34 cellular contexts compared by ENCODE assay signal in the genomic region with DNA sequence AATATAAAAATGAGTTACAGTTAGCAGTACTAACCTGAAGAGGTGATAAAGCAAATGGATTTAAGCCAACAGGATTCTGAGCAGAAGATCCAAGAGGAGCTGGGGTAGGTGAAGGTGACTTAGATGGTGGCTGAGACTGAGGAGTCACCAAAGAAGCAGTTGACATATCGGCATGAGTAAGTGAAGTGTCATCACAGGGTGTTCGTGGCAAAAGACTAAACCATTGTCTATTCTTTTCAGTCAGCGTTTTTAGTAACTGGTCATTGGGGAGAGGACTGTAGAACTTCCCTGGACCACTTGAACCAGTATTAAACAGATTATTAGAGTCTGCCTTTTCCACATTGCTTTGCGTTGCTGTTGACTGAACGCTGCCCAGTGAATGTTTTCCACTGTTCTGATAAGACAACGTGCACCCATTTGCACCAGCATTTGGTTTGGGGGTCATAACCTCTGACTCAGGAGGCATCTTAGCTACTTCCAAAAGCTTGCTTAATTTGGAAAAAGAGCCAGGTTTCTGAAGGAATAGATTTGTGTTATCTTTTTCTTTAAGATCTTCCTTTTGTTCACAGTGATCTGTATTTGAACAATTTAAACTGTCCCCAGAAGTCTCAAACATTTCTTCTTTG.
DNase-seq lines count a peak whose midpoint lies in the region; ATAC-seq, FAIRE-seq and TF ChIP-seq lines count a peak whose summit lies in the region.
"Had no signal": no experiment of that assay in that cellular context is flagged by ENCODE, and none has a peak within 500 bp of the region (broad histone marks: within the 10 kb centered on the region; RNA-seq: fewer than 3 reads in every experiment).

No MANE protein-coding gene starts in this region.

- H3K4me3 ChIP-seq in breast epithelium = no peak overlapping the region
- no peak overlapping the region for H3K4me3 ChIP-seq in bronchial epithelial cell (ENCODE audit: low read depth, low read length)
- H3K4me3 ChIP-seq in H7 (ENCODE audit: insufficient read depth, low read depth, low read length) = no peak overlapping the region
- H3K4me3 ChIP-seq: coronary artery, esophagus muscularis mucosa, heart right ventricle, sigmoid colon, tibial artery had no signal

- H3K4me1 Mint-ChIP-seq in MCF 10A (ENCODE audit: insufficient read depth, unreplicated experiment) = no peaks in the 10 kb centered on the region
- no peaks in the 10 kb centered on the region for H3K4me1 Mint-ChIP-seq in stimulated activated effector memory CD8-positive, alpha-beta T cell treated with anti-CD3 and anti-CD28 coated beads, Interleukin-12 subunit alpha, Interleukin-12 subunit beta, amount 100 ng/mL, for 72 hours
- H3K4me1 Mint-ChIP-seq: activated naive CD8-positive, alpha-beta T cell treated with anti-CD3 and anti-CD28 coated beads for 36 hours; B cell; H9; mesothelial cell of epicardium; naive B cell; T-cell had no signal

- H3K9me3 ChIP-seq in breast epithelium = no peaks in the 10 kb centered on the region
- H3K9me3 ChIP-seq: esophagus muscularis mucosa, heart right ventricle, neutrophil, sigmoid colon, tibial artery had no signal

- CTCF ChIA-PET in MCF 10A (lab: Yijun Ruan, JAX) = no interaction called here

- POLR2A ChIA-PET in MCF 10A (lab: Yijun Ruan, JAX) = no interaction called here

- TF ChIP-seq CTCF in MCF 10A (IDR thresholded peaks at IDR 0.05; ENCODE audit: unreplicated experiment) (no peak), breast epithelium (IDR thresholded peaks at IDR 0.05) (no peak), bronchial epithelial cell (IDR thresholded peaks at IDR 0.05; ENCODE audit: insufficient read depth, low read length, severe bottlenecking) (no peak)

- intact Hi-C loops in MCF 10A (cut with micrococcal nuclease) = no loop called here
- intact Hi-C loops in breast epithelium (cut with DNase I; ENCODE audit: low total_unique reads) = no loop called here

- H3K27me3 ChIP-seq in breast epithelium (no peaks in the 10 kb centered on the region), bronchial epithelial cell (ENCODE audit: control insufficient read depth, insufficient read depth, low read length) (no peaks in the 10 kb centered on the region), H7 (ENCODE audit: control insufficient read depth, insufficient read depth, low read length) (no peaks in the 10 kb centered on the region)
- H3K27me3 ChIP-seq: esophagus muscularis mucosa, foreskin keratinocyte, heart right ventricle, neutrophil, sigmoid colon, tibial artery had no signal

- no peak overlapping the region for H3K27ac ChIP-seq in breast epithelium
- H3K27ac ChIP-seq: coronary artery, esophagus muscularis mucosa, foreskin keratinocyte, heart right ventricle, neutrophil, sigmoid colon, tibial artery had no signal

- peaks cover 37% of the 10 kb centered on the region for H3K36me3 Mint-ChIP-seq in MCF 10A (ENCODE audit: insufficient read depth, unreplicated experiment)
- peaks cover 19% of the 10 kb centered on the region for H3K36me3 Mint-ChIP-seq in stimulated activated effector memory CD8-positive, alpha-beta T cell treated with anti-CD3 and anti-CD28 coated beads, Interleukin-12 subunit alpha, Interleukin-12 subunit beta, amount 100 ng/mL, for 72 hours

- H3K27me3 Mint-ChIP-seq in MCF 10A (ENCODE audit: insufficient read depth, unreplicated experiment) = no peaks in the 10 kb centered on the region
- H3K27me3 Mint-ChIP-seq: activated naive CD8-positive, alpha-beta T cell treated with anti-CD3 and anti-CD28 coated beads for 36 hours; B cell; effector memory CD8-positive, alpha-beta T cell; naive B cell; T-cell had no signal

- H3K36me3 ChIP-seq in breast epithelium = no peaks in the 10 kb centered on the region
- H3K36me3 ChIP-seq in bronchial epithelial cell (ENCODE audit: control insufficient read depth, insufficient read depth, low read length) = peaks cover 5% of the 10 kb centered on the region
- peaks cover 5% of the 10 kb centered on the region for H3K36me3 ChIP-seq in H7 (replicated peaks; ENCODE audit: control insufficient read depth, insufficient read depth, low read length)

- no peaks in the 10 kb centered on the region for H3K4me1 ChIP-seq in breast epithelium
- H3K4me1 ChIP-seq: esophagus muscularis mucosa, foreskin keratinocyte, sigmoid colon, tibial artery had no signal

- no peaks in the 10 kb centered on the region for H3K9me3 Mint-ChIP-seq in MCF 10A (ENCODE audit: unreplicated experiment)
- no peaks in the 10 kb centered on the region for H3K9me3 Mint-ChIP-seq in stimulated activated effector memory CD8-positive, alpha-beta T cell treated with anti-CD3 and anti-CD28 coated beads, Interleukin-12 subunit alpha, Interleukin-12 subunit beta, amount 100 ng/mL, for 72 hours
- H3K9me3 Mint-ChIP-seq: activated naive CD8-positive, alpha-beta T cell treated with anti-CD3 and anti-CD28 coated beads for 36 hours; activated T-helper 2 cell treated with anti-CD3 and anti-CD28 coated beads, Interferon-gamma antibody, Interleukin-2, Interleukin-4, amounts not matched to agents 10 μg/mL and 5 μg/mL and 100 μg/mL, durations not matched to agents 14 hours and 24 hours and 36 hours; CD8-positive, alpha-beta T cell; effector memory CD8-positive, alpha-beta T cell; H9; mesothelial cell of epicardium; naive B cell; T-cell had no signal

- peak; percentile 42 for FAIRE-seq in RCC 7860 (lab: Jason Lieb, UNC)
- FAIRE-seq in bronchial epithelial cell (lab: Jason Lieb, UNC) = peak; percentile 96

- BruUV-seq in MCF 10A (replicated peaks; lab: Mats Ljungman, UMichigan) = TSS peak; percentile 69

- no peak overlapping the region for H3K27ac Mint-ChIP-seq in MCF 10A (ENCODE audit: low read depth, unreplicated experiment)
- no peak overlapping the region for H3K27ac Mint-ChIP-seq in stimulated activated effector memory CD8-positive, alpha-beta T cell treated with anti-CD3 and anti-CD28 coated beads, Interleukin-12 subunit alpha, Interleukin-12 subunit beta, amount 100 ng/mL, for 72 hours
- H3K27ac Mint-ChIP-seq: activated naive CD8-positive, alpha-beta T cell treated with anti-CD3 and anti-CD28 coated beads for 36 hours; activated T-helper 2 cell treated with anti-CD3 and anti-CD28 coated beads, Interferon-gamma antibody, Interleukin-2, Interleukin-4, amounts not matched to agents 10 μg/mL and 5 μg/mL and 100 μg/mL, durations not matched to agents 14 hours and 24 hours and 36 hours; B cell; CD8-positive, alpha-beta T cell; effector memory CD8-positive, alpha-beta T cell; H9; mesothelial cell of epicardium; T-cell had no signal

- no peak overlapping the region for H3K4me3 Mint-ChIP-seq in MCF 10A (ENCODE audit: unreplicated experiment)
- H3K4me3 Mint-ChIP-seq in stimulated activated effector memory CD8-positive, alpha-beta T cell treated with anti-CD3 and anti-CD28 coated beads, Interleukin-12 subunit alpha, Interleukin-12 subunit beta, amount 100 ng/mL, for 72 hours = no peak overlapping the region
- H3K4me3 Mint-ChIP-seq: activated naive CD8-positive, alpha-beta T cell treated with anti-CD3 and anti-CD28 coated beads for 36 hours; B cell; CD8-positive, alpha-beta T cell; effector memory CD8-positive, alpha-beta T cell; H9; mesothelial cell of epicardium; naive B cell; T-cell had no signal

- DNase-seq in MCF 10A (ENCODE audit: unreplicated experiment) (no peak), breast epithelium (ENCODE audit: low spot score in 2 of 2) (no peak), RCC 7860 (ENCODE audit: low spot score) (peak; percentile 69), bronchial epithelial cell (ENCODE audit: low read depth) (peak; percentile 17), H7 (no peak), KG1 (lab: John Stamatoyannopoulos, UW) (no peak)
- DNase-seq in stimulated activated effector memory CD8-positive, alpha-beta T cell treated with anti-CD3 and anti-CD28 coated beads, Interleukin-12 subunit alpha, Interleukin-12 subunit beta, amount 100 ng/mL, for 72 hours (ENCODE audit: low spot score in 2 of 2) = no peak
- DNase-seq: activated CD4-positive, alpha-beta T cell treated with anti-CD3 and anti-CD28 coated beads, Interleukin-2, amount 50 U/mL, for 4 hours; activated CD4-positive, CD25-positive, alpha-beta regulatory T cell; activated CD8-positive, alpha-beta memory T cell treated with anti-CD3 and anti-CD28 coated beads, Interleukin-2, amount 50 U/mL, for 48 hours; activated naive CD8-positive, alpha-beta T cell treated with anti-CD3 and anti-CD28 coated beads for 36 hours; aorta; CD8-positive, alpha-beta T cell; effector memory CD8-positive, alpha-beta T cell; foreskin keratinocyte; H9; heart right ventricle; kidney; naive B cell; NCI-H1048; NCI-H2107; NCI-H446; NCI-H774; sigmoid colon; stimulated activated CD4-positive, alpha-beta T cell treated with anti-CD3 and anti-CD28 coated beads, Interleukin-4, amount 100 ng/mL, for 24 hours; T-cell; tibial artery had no signal

- ATAC-seq in stimulated activated effector memory CD8-positive, alpha-beta T cell treated with anti-CD3 and anti-CD28 coated beads, Interleukin-12 subunit alpha, Interleukin-12 subunit beta, amount 100 ng/mL, for 72 hours = peak; percentile 86
- ATAC-seq in GM18511 (IDR thresholded peaks at IDR 0.05; ENCODE audit: unreplicated experiment) = no peak
- ATAC-seq: CD8-positive, alpha-beta T cell; effector memory CD8-positive, alpha-beta T cell; foreskin keratinocyte; heart right ventricle; T-cell had no signal

- no peak for TF ChIP-seq POLR2A in breast epithelium (IDR thresholded peaks at IDR 0.05)

Comparison
In these comparisons a context has a peak if more than half of its experiments do, and no peak if none do; other contexts are left out.
1. DNase-seq: peak in RCC 7860 (single experiment) and bronchial epithelial cell (single experiment); none in MCF 10A (single experiment), breast epithelium (0 of 2), stimulated activated effector memory CD8-positive, alpha-beta T cell treated with anti-CD3 and anti-CD28 coated beads, Interleukin-12 subunit alpha, Interleukin-12 subunit beta, amount 100 ng/mL, for 72 hours (0 of 2), H7 (single experiment) and KG1 (single experiment).